In the genomic region with DNA sequence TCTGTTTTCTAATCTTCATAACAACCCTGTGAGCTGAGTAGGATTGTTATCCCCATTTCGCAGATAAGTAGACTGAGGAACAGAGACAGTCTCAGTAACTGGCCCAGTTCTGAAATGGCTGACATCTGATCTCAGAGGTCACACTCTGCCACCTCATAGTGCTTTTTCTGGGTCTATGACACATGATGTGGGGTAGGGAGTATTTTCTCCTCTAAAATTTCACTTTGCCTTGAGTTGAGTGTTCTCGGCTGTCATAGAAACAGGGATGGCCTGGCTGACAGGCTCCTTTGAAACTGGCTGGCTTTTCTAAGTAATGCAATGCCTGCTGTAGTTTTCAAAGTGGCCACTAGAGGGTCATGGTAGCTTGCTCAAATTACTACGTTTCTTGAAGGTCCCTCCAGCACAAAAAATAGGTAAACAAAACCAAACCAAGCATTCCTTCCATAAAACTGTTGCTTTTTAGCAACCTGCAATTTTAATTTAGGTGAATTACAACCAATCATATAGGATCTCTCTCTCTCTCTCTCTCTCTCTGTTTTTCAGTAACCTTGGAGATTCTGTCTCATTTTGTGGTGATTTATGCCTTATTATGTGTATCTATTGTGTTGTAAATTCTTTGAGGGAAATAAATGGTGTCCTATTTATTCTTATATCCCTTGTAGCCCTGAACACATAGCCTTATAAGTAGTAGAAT, we compare ENCODE assay signal across 9 cellular contexts.
A peak's percentile ranks its signal among the peaks of the same experiment; 100 is the strongest.
DNase-seq lines count a peak whose midpoint lies in the region; ATAC-seq and TF ChIP-seq lines count a peak whose summit lies in the region.
"Had no signal": no experiment of that assay in that cellular context is flagged by ENCODE, and none has a peak within 500 bp of the region (broad histone marks: within the 10 kb centered on the region; RNA-seq: fewer than 3 reads in every experiment).

No MANE protein-coding gene starts in this region.

- no peak overlapping the region for H3K4me3 ChIP-seq in esophagus muscularis mucosa

- intact Hi-C loops in CD4-positive, alpha-beta T cell (cut with DNase I, micrococcal nuclease), result loop anchor here in 1 of 2 experiments (1.0 kb wide), 3 partner anchors 23 to 238 kb away; no protein-coding TSS in a partner anchor
- intact Hi-C loops in esophagus muscularis mucosa (cut with DNase I), result no loop called here

- no peak overlapping the region for H3K27ac Mint-ChIP-seq in CD4-positive, alpha-beta T cell
- no peak overlapping the region for H3K27ac Mint-ChIP-seq in nephron
- H3K27ac Mint-ChIP-seq: activated naive CD4-positive, alpha-beta T cell treated with anti-CD3 and anti-CD28 coated beads, Interleukin-2, amount 50 U/mL, for 24 hours had no signal

- H3K36me3 Mint-ChIP-seq in CD4-positive, alpha-beta T cell (ENCODE audit: low read depth), result peaks cover 14% of the 10 kb centered on the region
- H3K36me3 Mint-ChIP-seq in nephron (ENCODE audit: low read depth), result no peaks in the 10 kb centered on the region
- H3K36me3 Mint-ChIP-seq: activated naive CD4-positive, alpha-beta T cell treated with anti-CD3 and anti-CD28 coated beads, Interleukin-2, amount 50 U/mL, for 24 hours had no signal

- CTCF ChIA-PET in CD4-positive, alpha-beta T cell (lab: Charles Lee), result interaction anchor here (0.6 to 2.2 kb wide), 5 partner anchors 8 to 632 kb away, joined by 3 to 18 read pairs (median 3); no protein-coding TSS in a partner anchor

- TF ChIP-seq POLR2A in esophagus muscularis mucosa (IDR thresholded peaks at IDR 0.05; ENCODE audit: low read depth), result no peak

- peaks cover 5% of the 10 kb centered on the region for H3K4me1 Mint-ChIP-seq in CD4-positive, alpha-beta T cell (ENCODE audit: low read depth)
- peaks cover 41% of the 10 kb centered on the region for H3K4me1 Mint-ChIP-seq in nephron

- peak; percentile 71 for ATAC-seq in CD4-positive, alpha-beta T cell (ENCODE audit: poor library complexity)
- ATAC-seq in HG03442 (IDR thresholded peaks at IDR 0.05; ENCODE audit: unreplicated experiment), result peak; percentile 91

- peaks cover 0 to 10% (median 3%) of the 10 kb centered on the region in 4 donors for H3K4me1 ChIP-seq in esophagus muscularis mucosa

- no peak overlapping the region for H3K27ac ChIP-seq in CD4-positive, alpha-beta T cell (ENCODE audit: low read depth, low read length)
- H3K27ac ChIP-seq in esophagus muscularis mucosa (replicated peaks in 1 of 4) (no peak overlapping the region), substantia nigra (ENCODE audit: low read depth, low read length, poor library complexity, severe bottlenecking) (no peak overlapping the region)

- H3K4me3 Mint-ChIP-seq in CD4-positive, alpha-beta T cell, result no peak overlapping the region
- no peak overlapping the region for H3K4me3 Mint-ChIP-seq in nephron
- H3K4me3 Mint-ChIP-seq: activated naive CD4-positive, alpha-beta T cell treated with anti-CD3 and anti-CD28 coated beads, Interleukin-2, amount 50 U/mL, for 24 hours had no signal

- WGBS in esophagus muscularis mucosa, result 30% methylated on average over 3 of the region's 3 CpGs

- no peaks in the 10 kb centered on the region for H3K27me3 Mint-ChIP-seq in CD4-positive, alpha-beta T cell
- no peaks in the 10 kb centered on the region for H3K27me3 Mint-ChIP-seq in nephron (ENCODE audit: low read depth)
- H3K27me3 Mint-ChIP-seq: activated naive CD4-positive, alpha-beta T cell treated with anti-CD3 and anti-CD28 coated beads, Interleukin-2, amount 50 U/mL, for 24 hours had no signal

- H3K27me3 ChIP-seq in CD4-positive, alpha-beta T cell (ENCODE audit: control insufficient read depth, insufficient read depth, low read length), result no peaks in the 10 kb centered on the region
- no peaks in the 10 kb centered on the region for H3K27me3 ChIP-seq in esophagus muscularis mucosa

- DNase-seq in CD4-positive, alpha-beta T cell, result peak; percentile 1 to 57 (median 37)
- DNase-seq in GM19240 (ENCODE audit: insufficient read length, low spot score) (peak; percentile 29), NOMO-1 (lab: John Stamatoyannopoulos, UW; ENCODE audit: unreplicated experiment in 2 of 2) (peak; percentile 16 to 53), esophagus muscularis mucosa (ENCODE audit: extremely low spot score) (no peak), substantia nigra (lab: John Stamatoyannopoulos, UW) (peak in 31 of 49 donors; percentile 3 to 67 (median 27))
- DNase-seq in activated CD8-positive, alpha-beta memory T cell treated with anti-CD3 and anti-CD28 coated beads, Interleukin-2, amount 50 U/mL, for 48 hours, result peak; percentile 69

- H3K9me3 Mint-ChIP-seq in CD4-positive, alpha-beta T cell, result no peaks in the 10 kb centered on the region
- no peaks in the 10 kb centered on the region for H3K9me3 Mint-ChIP-seq in nephron
- H3K9me3 Mint-ChIP-seq: activated naive CD4-positive, alpha-beta T cell treated with anti-CD3 and anti-CD28 coated beads, Interleukin-2, amount 50 U/mL, for 24 hours had no signal

- no peaks in the 10 kb centered on the region for H3K36me3 ChIP-seq in esophagus muscularis mucosa

- no peak for TF ChIP-seq EP300 in esophagus muscularis mucosa (IDR thresholded peaks at IDR 0.05)

- H3K9me3 ChIP-seq in CD4-positive, alpha-beta T cell (ENCODE audit: control insufficient read depth, low read length), result no peaks in the 10 kb centered on the region
- H3K9me3 ChIP-seq in esophagus muscularis mucosa, result no peaks in the 10 kb centered on the region

- POLR2A ChIA-PET in CD4-positive, alpha-beta T cell (lab: Charles Lee), result interaction anchor here (1.0 kb wide), 1 partner anchor 238 kb away, joined by 6 read pairs; no protein-coding TSS in a partner anchor

- TF ChIP-seq CTCF in CD4-positive, alpha-beta T cell (IDR thresholded peaks at IDR 0.05), result peak; percentile 93
- TF ChIP-seq CTCF in esophagus muscularis mucosa (IDR thresholded peaks at IDR 0.05), result peak; percentile 84 to 99 (median 87)
- peak; percentile 91 to 97 (median 92) for TF ChIP-seq CTCF in nephron (IDR thresholded peaks at IDR 0.05; ENCODE audit: unreplicated experiment in 3 of 3)
